ENCODE assay signal across 22 cellular contexts in genomic region chr19:45746866-45747265, GRCh38. TPM values are rescaled to one million over a fixed set of nuclear protein-coding genes. Genes with fewer than 3 reads are reported as not detected.
A peak's percentile ranks its signal among the peaks of the same experiment; 100 is the strongest.
DNase-seq lines count a peak whose midpoint lies in the region; TF ChIP-seq lines count a peak whose summit lies in the region.
"Had no signal": no experiment of that assay in that cellular context is flagged by ENCODE, and none has a peak within 500 bp of the region (broad histone marks: within the 10 kb centered on the region; RNA-seq: fewer than 3 reads in every experiment).

No MANE protein-coding gene starts in this region.

- H3K36me3 ChIP-seq in osteoblast (ENCODE audit: insufficient read depth, low read length) (no peaks in the 10 kb centered on the region), MM.1S (replicated peaks; ENCODE audit: insufficient read depth, low read length) (no peaks in the 10 kb centered on the region), vagina (no peaks in the 10 kb centered on the region)
- H3K36me3 ChIP-seq: BLaER1, HAP-1 had no signal

- no peaks in the 10 kb centered on the region for H4K20me1 ChIP-seq in osteoblast (ENCODE audit: insufficient read depth, low read length)
- H4K20me1 ChIP-seq in MM.1S (ENCODE audit: insufficient read depth, low read length): no peaks in the 10 kb centered on the region
- H4K20me1 ChIP-seq: BLaER1 had no signal

- intact Hi-C loops in vagina (cut with DNase I): no loop called here

- H3K4me3 ChIP-seq in osteoblast (ENCODE audit: insufficient read depth, low read length): no peak overlapping the region
- no peak overlapping the region for H3K4me3 ChIP-seq in MM.1S (ENCODE audit: low read length)
- no peak overlapping the region for H3K4me3 ChIP-seq in vagina
- H3K4me3 ChIP-seq: BLaER1, HAP-1 had no signal

- H3K9me3 ChIP-seq in osteoblast (ENCODE audit: low read depth, low read length): no peaks in the 10 kb centered on the region
- no peaks in the 10 kb centered on the region for H3K9me3 ChIP-seq in MM.1S (replicated peaks; ENCODE audit: insufficient read depth, low read length)
- H3K9me3 ChIP-seq in vagina: no peaks in the 10 kb centered on the region
- H3K9me3 ChIP-seq: BLaER1, Caco-2, HAP-1 had no signal

- H3K4me2 ChIP-seq in osteoblast (ENCODE audit: insufficient read depth, low read length) (no peak overlapping the region), MM.1S (ENCODE audit: low read depth, low read length) (no peak overlapping the region)
- H3K4me2 ChIP-seq: BLaER1 had no signal

- no peaks in the 10 kb centered on the region for H3K9me2 ChIP-seq in MM.1S (replicated peaks; ENCODE audit: insufficient read depth, low read length)

- TF ChIP-seq POLR2A in vagina (IDR thresholded peaks at IDR 0.05): no peak

- H3K9ac ChIP-seq in MM.1S (ENCODE audit: low read length): no peak overlapping the region
- H3K9ac ChIP-seq: BLaER1 had no signal

- H3K4me1 ChIP-seq in osteoblast (ENCODE audit: insufficient read depth, low read length) (no peaks in the 10 kb centered on the region), MM.1S (ENCODE audit: low read length) (no peaks in the 10 kb centered on the region), vagina (no peaks in the 10 kb centered on the region)
- H3K4me1 ChIP-seq: BLaER1, Caco-2, HAP-1 had no signal

- H3F3A ChIP-seq in MM.1S (ENCODE audit: insufficient read depth, low read length): no peaks in the 10 kb centered on the region

- DNase-seq in AG08395 (ENCODE audit: low spot score) (peak; percentile 69), EH (ENCODE audit: low read depth) (peak; percentile 68), M059J (ENCODE audit: low read depth) (peak; percentile 45), osteoblast (ENCODE audit: insufficient read length, low spot score, missing footprints) (peak; percentile 63), MM.1S (no peak), inferior parietal cortex (ENCODE audit: extremely low spot score) (no peak), vagina (ENCODE audit: extremely low spot score in 2 of 2) (no peak), cerebellum (ENCODE audit: low spot score) (no peak)
- DNase-seq: Caco-2; CD4-positive, CD25-positive, alpha-beta regulatory T cell; CD8-positive, alpha-beta T cell; DMS153; DND-41; GF-D8; GOT3; HFFc6 had no signal

- no peak overlapping the region for H3K27ac ChIP-seq in osteoblast (ENCODE audit: low read depth, low read length)
- H3K27ac ChIP-seq in MM.1S (ENCODE audit: low read length): no peak overlapping the region
- no peak overlapping the region for H3K27ac ChIP-seq in vagina
- H3K27ac ChIP-seq: 22Rv1, BLaER1, C4-2B had no signal

- peak overlapping the region; percentile 29 for H2AFZ ChIP-seq in osteoblast (ENCODE audit: low read length)
- no peak overlapping the region for H2AFZ ChIP-seq in MM.1S (ENCODE audit: low read length)

- H3K79me2 ChIP-seq in osteoblast (ENCODE audit: insufficient read depth, low read length) (no peaks in the 10 kb centered on the region), MM.1S (ENCODE audit: low read length) (no peaks in the 10 kb centered on the region)

- H3K27me3 ChIP-seq in osteoblast (ENCODE audit: insufficient read depth, low read length): peaks cover 5% of the 10 kb centered on the region
- peaks cover 34% of the 10 kb centered on the region for H3K27me3 ChIP-seq in MM.1S (replicated peaks; ENCODE audit: insufficient read depth, low read length)
- H3K27me3 ChIP-seq in vagina: no peaks in the 10 kb centered on the region
- H3K27me3 ChIP-seq: BLaER1 had no signal

- TF ChIP-seq CTCF in osteoblast (IDR thresholded peaks at IDR 0.05; ENCODE audit: extremely low read depth, low read depth, low read length) (no peak), MM.1S (IDR thresholded peaks at IDR 0.05; ENCODE audit: low read length) (no peak), vagina (IDR thresholded peaks at IDR 0.05) (no peak)

RNA-seq across cellular contexts. Expression of gene MEIOSIN, which starts 13.6 kb away (rescaled TPM):
- 0.25 TPM in 1 of 2 replicates, not detected in the other for total RNA-seq in M059J (2014; rRNA removed; shearing (Covaris generic))
- not detected in 2 replicates for total RNA-seq in osteoblast
- total RNA-seq in vagina: not detected
- total RNA-seq in cerebellum: not detected
- total RNA-seq: B cell; Caco-2; CD4-positive, CD25-positive, alpha-beta regulatory T cell; CD8-positive, alpha-beta T cell; G401; HFFc6 had no signal

RNA-seq across cellular contexts. Expression of gene FBXO46, which starts 16.2 kb away (rescaled TPM):
- 4.4 and 6.9 TPM in 2 replicates for total RNA-seq in M059J (2014; rRNA removed; shearing (Covaris generic))
- total RNA-seq in osteoblast (8.0 and 9.0 TPM in 2 replicates), vagina (23.8 TPM), cerebellum (3.6 TPM)

RNA-seq across cellular contexts. Expression of gene SIX5, which starts 22.2 kb away (rescaled TPM):
- 8.7 and 14.8 TPM in 2 replicates for total RNA-seq in M059J (2014; rRNA removed; shearing (Covaris generic))
- total RNA-seq in osteoblast (11.6 and 11.8 TPM in 2 replicates), vagina (20.6 TPM), cerebellum (3.4 TPM)

RNA-seq across cellular contexts. Expression of gene DMPK, which starts 35.4 kb away (rescaled TPM):
- 22.7 and 40.4 TPM in 2 replicates for total RNA-seq in M059J (2014; rRNA removed; shearing (Covaris generic))
- total RNA-seq in osteoblast (26.8 and 30.4 TPM in 2 replicates), vagina (29.0 TPM), cerebellum (27.9 TPM)

RNA-seq across cellular contexts. Expression of gene DMWD, which starts 45.8 kb away (rescaled TPM):
- 16.0 and 38.2 TPM in 2 replicates for total RNA-seq in M059J (2014; rRNA removed; shearing (Covaris generic))
- total RNA-seq in osteoblast (48.5 and 49.2 TPM in 2 replicates), vagina (31.2 TPM), cerebellum (42.3 TPM)

Comparison
In these comparisons a context has a peak if more than half of its experiments do, and no peak if none do; other contexts are left out.
1. DNase-seq: peak in AG08395 (single experiment), EH (single experiment), M059J (single experiment) and osteoblast (single experiment); none in MM.1S (single experiment), inferior parietal cortex (single experiment), vagina (0 of 2) and cerebellum (single experiment).